Comparison of ENCODE assay signal across 1 cellular context in genomic region chrX:129495941-129496340, GRCh38.
A peak's percentile ranks its signal among the peaks of the same experiment; 100 is the strongest.
TF ChIP-seq lines count a peak whose summit lies in the region.

No MANE protein-coding gene starts in this region.

TF ChIP-seq in SK-N-SH, 30 proteins besides CTCF, POLR2A, EP300 and RAD21:
- TF ChIP-seq YY1 (IDR thresholded peaks at IDR 0.05; ENCODE audit: low read depth) (no peak), ELF1 (IDR thresholded peaks at IDR 0.05) (no peak), USF1 (IDR thresholded peaks at IDR 0.05; ENCODE audit: borderline replicate concordance, low read depth) (no peak), TCF12 (IDR thresholded peaks at IDR 0.05) (peak; percentile 22; the same call in 1 of the 2 replicates), CHD2 (IDR thresholded peaks at IDR 0.05; ENCODE audit: low read length, partially characterized antibody) (no peak), FOXJ3 (CRISPR knock-in tag; IDR thresholded peaks at IDR 0.05) (no peak), FOSL2 (IDR thresholded peaks at IDR 0.05; ENCODE audit: borderline replicate concordance, low read depth) (peak; percentile 78; the same call in 1 of the 2 replicates), RCOR1 (IDR thresholded peaks at IDR 0.05; ENCODE audit: low read length) (no peak), TEAD4 (IDR thresholded peaks at IDR 0.05; ENCODE audit: borderline replicate concordance, insufficient read depth) (0 out of 2 replicates have a peak, but pooled peaks have one; percentile 15), JUND (IDR thresholded peaks at IDR 0.05) (peak; percentile 61), IRF3 (IDR thresholded peaks at IDR 0.05; ENCODE audit: low read depth, low read length) (no peak), USF2 (IDR thresholded peaks at IDR 0.05; ENCODE audit: borderline replicate concordance, low read depth, low read length) (no peak)
